8 cellular contexts compared by ENCODE assay signal in genomic region chr22:24157783-24158170, GRCh38. TPM values are rescaled to one million over a fixed set of nuclear protein-coding genes. Genes with fewer than 3 reads are reported as not detected.
DNase-seq lines count a peak whose midpoint lies in the region; ATAC-seq and TF ChIP-seq lines count a peak whose summit lies in the region.

No MANE protein-coding gene starts in this region.

- H3K36me3 ChIP-seq in lower lobe of right lung (peaks cover 19% of the 10 kb centered on the region), tibial nerve (no peaks in the 10 kb centered on the region)

- peak overlapping the region; percentile 91 for H3K4me3 ChIP-seq in lower lobe of right lung
- H3K4me3 ChIP-seq in tibial nerve: peak overlapping the region in 1 of 4 donors; percentile 74

- CTCF ChIA-PET in activated CD8-positive, alpha-beta memory T cell treated with anti-CD3 and anti-CD28 coated beads, Interleukin-2, amount 10 ng/mL, durations not matched to agents 7 days and 5 days (lab: Charles Lee): interaction anchor here (0.7 to 5.8 kb wide), 27 partner anchors 9 to 264 kb away, joined by 3 to 63 read pairs (median 5); partner anchors contain the start of genes CABIN1, MIF and SPECC1L

- peaks cover 80% of the 10 kb centered on the region for H3K4me1 ChIP-seq in lower lobe of right lung
- H3K4me1 ChIP-seq in tibial nerve: peaks cover 0 to 61% (median 47%) of the 10 kb centered on the region in 4 donors

- ATAC-seq in activated CD8-positive, alpha-beta memory T cell treated with anti-CD3 and anti-CD28 coated beads, Interleukin-2, amount 10 ng/mL, durations not matched to agents 7 days and 5 days: no peak
- no peak for ATAC-seq in lower lobe of right lung
- no peak for ATAC-seq in GM18909 (IDR thresholded peaks at IDR 0.05; ENCODE audit: poor library complexity, unreplicated experiment)

- H3K9me3 ChIP-seq in lower lobe of right lung (no peaks in the 10 kb centered on the region), tibial nerve (no peaks in the 10 kb centered on the region)

- H3K9me3 Mint-ChIP-seq in activated CD8-positive, alpha-beta memory T cell treated with anti-CD3 and anti-CD28 coated beads, Interleukin-2, amount 10 ng/mL, durations not matched to agents 7 days and 5 days (ENCODE audit: low read depth): no peaks in the 10 kb centered on the region
- no peaks in the 10 kb centered on the region for H3K9me3 Mint-ChIP-seq in activated T-helper 2 cell treated with anti-CD3 and anti-CD28 coated beads, Interferon-gamma antibody, Interleukin-2, Interleukin-4, amounts not matched to agents 10 μg/mL and 5 μg/mL and 100 μg/mL, durations not matched to agents 14 hours and 24 hours and 36 hours

- H3K27ac Mint-ChIP-seq in activated CD8-positive, alpha-beta memory T cell treated with anti-CD3 and anti-CD28 coated beads, Interleukin-2, amount 10 ng/mL, durations not matched to agents 7 days and 5 days: peak overlapping the region; percentile 94
- peak overlapping the region; percentile 11 for H3K27ac Mint-ChIP-seq in activated T-helper 2 cell treated with anti-CD3 and anti-CD28 coated beads, Interferon-gamma antibody, Interleukin-2, Interleukin-4, amounts not matched to agents 10 μg/mL and 5 μg/mL and 100 μg/mL, durations not matched to agents 14 hours and 24 hours and 36 hours

- peaks cover 50% of the 10 kb centered on the region for H3K4me1 Mint-ChIP-seq in activated CD8-positive, alpha-beta memory T cell treated with anti-CD3 and anti-CD28 coated beads, Interleukin-2, amount 10 ng/mL, durations not matched to agents 7 days and 5 days
- peaks cover 49% of the 10 kb centered on the region for H3K4me1 Mint-ChIP-seq in activated T-helper 2 cell treated with anti-CD3 and anti-CD28 coated beads, Interferon-gamma antibody, Interleukin-2, Interleukin-4, amounts not matched to agents 10 μg/mL and 5 μg/mL and 100 μg/mL, durations not matched to agents 14 hours and 24 hours and 36 hours (ENCODE audit: low read depth)

- H3K36me3 Mint-ChIP-seq in activated CD8-positive, alpha-beta memory T cell treated with anti-CD3 and anti-CD28 coated beads, Interleukin-2, amount 10 ng/mL, durations not matched to agents 7 days and 5 days: peaks cover 4% of the 10 kb centered on the region
- peaks cover 6% of the 10 kb centered on the region for H3K36me3 Mint-ChIP-seq in activated T-helper 2 cell treated with anti-CD3 and anti-CD28 coated beads, Interferon-gamma antibody, Interleukin-2, Interleukin-4, amounts not matched to agents 10 μg/mL and 5 μg/mL and 100 μg/mL, durations not matched to agents 14 hours and 24 hours and 36 hours (ENCODE audit: low read depth)

- intact Hi-C loops in activated T-helper 2 cell treated with anti-CD3 and anti-CD28 coated beads, Interferon-gamma antibody, Interleukin-2, Interleukin-4, amounts not matched to agents 10 μg/mL and 5 μg/mL and 100 μg/mL, durations not matched to agents 14 hours and 24 hours and 36 hours (cut with micrococcal nuclease): loop anchor here (10.0 kb wide), 1 partner anchor 143 kb away; the partner anchor contains the start of gene CABIN1
- intact Hi-C loops in lower lobe of right lung (cut with DNase I): no loop called here

- H3K4me3 Mint-ChIP-seq in activated CD8-positive, alpha-beta memory T cell treated with anti-CD3 and anti-CD28 coated beads, Interleukin-2, amount 10 ng/mL, durations not matched to agents 7 days and 5 days: peak overlapping the region; percentile 93
- peak overlapping the region; percentile 85 for H3K4me3 Mint-ChIP-seq in activated T-helper 2 cell treated with anti-CD3 and anti-CD28 coated beads, Interferon-gamma antibody, Interleukin-2, Interleukin-4, amounts not matched to agents 10 μg/mL and 5 μg/mL and 100 μg/mL, durations not matched to agents 14 hours and 24 hours and 36 hours (ENCODE audit: low read depth)

- no peaks in the 10 kb centered on the region for H3K27me3 ChIP-seq in lower lobe of right lung (ENCODE audit: low read depth)
- H3K27me3 ChIP-seq in tibial nerve: no peaks in the 10 kb centered on the region

- TF ChIP-seq CTCF in lower lobe of right lung (IDR thresholded peaks at IDR 0.05) (no peak), tibial nerve (IDR thresholded peaks at IDR 0.05) (no peak)

- H3K27ac ChIP-seq in lower lobe of right lung: peak overlapping the region; percentile 91
- peak overlapping the region in 3 of 4 donors; percentile 79 to 87 (median 82) for H3K27ac ChIP-seq in tibial nerve

- 41 to 43% methylated on average over 5 to 9 of the region's 11 CpGs for WGBS in tibial nerve, 2 donors

- peak in 1 of 2 donors; percentile 64 for TF ChIP-seq EP300 in tibial nerve (IDR thresholded peaks at IDR 0.05)

- no peak for TF ChIP-seq POLR2A in tibial nerve (IDR thresholded peaks at IDR 0.05)

- no peak for DNase-seq in activated CD8-positive, alpha-beta memory T cell treated with anti-CD3 and anti-CD28 coated beads, Interleukin-2, amount 10 ng/mL, durations not matched to agents 7 days and 5 days
- DNase-seq in activated CD8-positive, alpha-beta memory T cell treated with anti-CD3 and anti-CD28 coated beads, Interleukin-2, amount 50 U/mL, for 4 hours: no peak
- no peak for DNase-seq in activated T-helper 2 cell treated with anti-CD3 and anti-CD28 coated beads, Interferon-gamma antibody, Interleukin-2, Interleukin-4, amounts not matched to agents 10 μg/mL and 5 μg/mL and 100 μg/mL, durations not matched to agents 14 hours and 24 hours and 36 hours (ENCODE audit: low spot score)
- no peak for DNase-seq in lower lobe of right lung
- DNase-seq in tibial nerve (ENCODE audit: low spot score in 2 of 2): no peak
- no peak for DNase-seq in GF-D8 (lab: John Stamatoyannopoulos, UW)
- DNase-seq in HT-29 (ENCODE audit: low spot score): no peak

- no peaks in the 10 kb centered on the region for H3K27me3 Mint-ChIP-seq in activated CD8-positive, alpha-beta memory T cell treated with anti-CD3 and anti-CD28 coated beads, Interleukin-2, amount 10 ng/mL, durations not matched to agents 7 days and 5 days
- no peaks in the 10 kb centered on the region for H3K27me3 Mint-ChIP-seq in activated T-helper 2 cell treated with anti-CD3 and anti-CD28 coated beads, Interferon-gamma antibody, Interleukin-2, Interleukin-4, amounts not matched to agents 10 μg/mL and 5 μg/mL and 100 μg/mL, durations not matched to agents 14 hours and 24 hours and 36 hours (ENCODE audit: low read depth)

RNA-seq across cellular contexts. Expression of gene SUSD2, which starts 23.5 kb away (rescaled TPM):
- under 1 TPM; 0.52 to 0.96 TPM for total RNA-seq in activated CD8-positive, alpha-beta memory T cell treated with anti-CD3 and anti-CD28 coated beads, Interleukin-2, amount 10 ng/mL, durations not matched to agents 7 days and 5 days
- total RNA-seq in activated T-helper 2 cell treated with anti-CD3 and anti-CD28 coated beads, Interferon-gamma antibody, Interleukin-2, Interleukin-4, amounts not matched to agents 10 μg/mL and 5 μg/mL and 100 μg/mL, durations not matched to agents 14 hours and 24 hours and 36 hours: 0.32 and 0.64 TPM in 2 replicates
- 200 TPM for total RNA-seq in lower lobe of right lung
- total RNA-seq in tibial nerve: 1 to 10 TPM; 9.0 to 9.6 (median 9.4) TPM
- 1.1 and 1.2 TPM in 2 replicates for total RNA-seq in HT-29 (2014; rRNA removed; shearing (Covaris generic))

Comparison
In these comparisons a context has a peak if more than half of its experiments do, and no peak if none do; other contexts are left out.
1. RNA of gene SUSD2, which starts 23.5 kb away (total RNA-seq): 200 TPM in lower lobe of right lung (single experiment); 9.0 to 9.6 TPM in tibial nerve, 1.1 to 1.2 TPM in HT-29, 0.52 to 0.96 TPM in activated CD8-positive, alpha-beta memory T cell treated with anti-CD3 and anti-CD28 coated beads, Interleukin-2, amount 10 ng/mL, durations not matched to agents 7 days and 5 days and 0.32 to 0.64 TPM in activated T-helper 2 cell treated with anti-CD3 and anti-CD28 coated beads, Interferon-gamma antibody, Interleukin-2, Interleukin-4, amounts not matched to agents 10 μg/mL and 5 μg/mL and 100 μg/mL, durations not matched to agents 14 hours and 24 hours and 36 hours; every median in the first group is over 10 times any median in the second.